19 cellular contexts compared by ENCODE assay signal in the genomic region with DNA sequence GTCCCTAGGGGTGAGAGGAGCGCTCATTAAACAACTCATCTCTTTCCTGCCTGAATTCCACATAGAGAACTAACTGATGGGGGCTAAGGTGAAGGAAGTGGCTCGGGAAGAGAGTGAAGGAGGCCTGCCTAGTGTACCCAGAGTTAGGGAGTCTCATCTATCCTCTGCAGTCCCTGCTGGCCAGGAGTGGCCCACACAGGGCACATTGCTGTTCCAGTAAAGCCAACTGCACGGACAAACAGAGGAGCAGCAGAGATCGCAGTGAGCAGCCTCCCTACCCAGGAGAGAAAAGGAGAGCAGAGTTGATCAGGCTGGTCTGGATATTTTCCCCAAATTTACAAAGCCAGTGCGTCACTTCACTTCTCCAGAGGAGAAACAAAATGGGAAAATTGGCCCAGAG. TPM values are rescaled to one million over a fixed set of nuclear protein-coding genes. Genes with fewer than 3 reads are reported as not detected.
DNase-seq lines count a peak whose midpoint lies in the region; ATAC-seq, FAIRE-seq and TF ChIP-seq lines count a peak whose summit lies in the region.
"Had no signal": no experiment of that assay in that cellular context is flagged by ENCODE, and none has a peak within 500 bp of the region (broad histone marks: within the 10 kb centered on the region; RNA-seq: fewer than 3 reads in every experiment).

No MANE protein-coding gene starts in this region.

- H4K20me1 ChIP-seq in HCT116 (ENCODE audit: insufficient read depth) (no peaks in the 10 kb centered on the region), HepG2 (ENCODE audit: insufficient read depth, low read length) (no peaks in the 10 kb centered on the region), smooth muscle cell (ENCODE audit: low read depth) (no peaks in the 10 kb centered on the region)

- TF ChIP-seq EP300 in HepG2 (IDR thresholded peaks at IDR 0.05; ENCODE audit: low read depth in 2 of 2, low read length in 2 of 2) (no peak), HepG2 (CRISPR knock-in tag; IDR thresholded peaks at IDR 0.05; ENCODE audit: borderline replicate concordance) (no peak)

- CTCF ChIA-PET in HCT116 (lab: Charles Lee) (no interaction called here), HepG2 (lab: Yijun Ruan, JAX; ENCODE audit: low intra/inter-chr PET ratio, low total read pairs) (no interaction called here)

- no peak for TF ChIP-seq RAD21 in HCT116 (IDR thresholded peaks at IDR 0.05; ENCODE audit: low read depth)
- TF ChIP-seq RAD21 in HepG2 (CRISPR knock-in tag; IDR thresholded peaks at IDR 0.05): no peak

- H2AFZ ChIP-seq in HCT116 (ENCODE audit: low read depth, low read length, poor library complexity, severe bottlenecking): no peak overlapping the region
- H2AFZ ChIP-seq in HepG2 (ENCODE audit: low read length): peak overlapping the region; percentile 32
- peak overlapping the region; percentile 46 for H2AFZ ChIP-seq in smooth muscle cell (ENCODE audit: low read depth)

- H3K4me1 Mint-ChIP-seq in activated CD4-positive, alpha-beta T cell treated with anti-CD3 and anti-CD28 coated beads, Interleukin-2, amount 10 ng/mL, durations not matched to agents 24 days and 14 days: no peaks in the 10 kb centered on the region
- H3K4me1 Mint-ChIP-seq: CD4-positive, alpha-beta memory T cell had no signal

- intact Hi-C loops in HCT116 (cut with micrococcal nuclease) (loop anchor here (10.0 kb wide), 1 partner anchor 462 kb away; no protein-coding TSS in a partner anchor), HepG2 (cut with micrococcal nuclease; ENCODE audit: unreplicated experiment) (no loop called here)
- intact Hi-C loops in activated CD4-positive, alpha-beta T cell treated with anti-CD3 and anti-CD28 coated beads, Interleukin-2, amount 10 ng/mL, durations not matched to agents 24 days and 14 days (cut with micrococcal nuclease): loop anchor here (5.0 kb wide), 1 partner anchor 375 kb away; no protein-coding TSS in a partner anchor

- FAIRE-seq in bronchial epithelial cell (lab: Jason Lieb, UNC): peak; percentile 13
- no peak for FAIRE-seq in HepG2 (lab: Jason Lieb, UNC)
- FAIRE-seq: D721Med had no signal

- H3K4me1 ChIP-seq in HCT116 (ENCODE audit: control insufficient read depth in 1 of 2, insufficient read depth in 2 of 2, low read length in 2 of 2) (no peaks in the 10 kb centered on the region), HepG2 (ENCODE audit: insufficient read depth, low read length) (peaks cover 17% of the 10 kb centered on the region), smooth muscle cell (ENCODE audit: low read depth) (no peaks in the 10 kb centered on the region)
- H3K4me1 ChIP-seq: BE2C, HAP-1, Peyer's patch had no signal

- H3K79me2 ChIP-seq in HCT116 (ENCODE audit: insufficient read depth, low read length) (no peaks in the 10 kb centered on the region), HepG2 (ENCODE audit: insufficient read depth, low read length) (no peaks in the 10 kb centered on the region), smooth muscle cell (ENCODE audit: low read depth) (no peaks in the 10 kb centered on the region)

- H3K9me3 ChIP-seq in HCT116 (ENCODE audit: control insufficient read depth in 1 of 2, insufficient read depth in 1 of 2, low read depth in 1 of 2, low read length in 2 of 2): no peaks in the 10 kb centered on the region
- H3K9me3 ChIP-seq in HepG2 (ENCODE audit: low read length): peaks cover 7% of the 10 kb centered on the region
- H3K9me3 ChIP-seq in smooth muscle cell (replicated peaks; ENCODE audit: low read depth): no peaks in the 10 kb centered on the region
- H3K9me3 ChIP-seq: BE2C, HAP-1, Peyer's patch had no signal

- TF ChIP-seq CTCF in HCT116 (IDR thresholded peaks at IDR 0.05 in 2 of 3, conservative IDR thresholded peaks at IDR 0.05 in 1 of 3; ENCODE audit: borderline replicate concordance in 1 of 3, insufficient read depth in 1 of 3, low read depth in 2 of 3, low read length in 2 of 3) (no peak), bronchial epithelial cell (IDR thresholded peaks at IDR 0.05; ENCODE audit: insufficient read depth, low read length, severe bottlenecking) (no peak), HepG2 (CRISPR knock-in tag; IDR thresholded peaks at IDR 0.05) (no peak), smooth muscle cell (IDR thresholded peaks at IDR 0.05; ENCODE audit: borderline replicate concordance, insufficient read depth, poor library complexity, severe bottlenecking) (no peak)

- H3K27ac Mint-ChIP-seq in activated CD4-positive, alpha-beta T cell treated with anti-CD3 and anti-CD28 coated beads, Interleukin-2, amount 10 ng/mL, durations not matched to agents 24 days and 14 days: no peak overlapping the region
- H3K27ac Mint-ChIP-seq: CD4-positive, alpha-beta memory T cell had no signal

- H3K9ac ChIP-seq in HCT116 (ENCODE audit: low read length): no peak overlapping the region
- no peak overlapping the region for H3K9ac ChIP-seq in HepG2 (ENCODE audit: insufficient read depth, low read depth, low read length)
- no peak overlapping the region for H3K9ac ChIP-seq in smooth muscle cell (ENCODE audit: low read depth)

- H3K4me3 ChIP-seq in HCT116 (replicated peaks in 1 of 2; ENCODE audit: low read depth in 1 of 2, low read length in 2 of 2) (no peak overlapping the region), bronchial epithelial cell (ENCODE audit: low read depth, low read length) (no peak overlapping the region), HepG2 (replicated peaks in 1 of 3; ENCODE audit: insufficient read depth in 1 of 3, low read depth in 2 of 3, low read length in 3 of 3) (no peak overlapping the region), smooth muscle cell (no peak overlapping the region)
- H3K4me3 ChIP-seq: HAP-1, Peyer's patch had no signal

- H3F3A ChIP-seq in smooth muscle cell (ENCODE audit: low read depth): no peaks in the 10 kb centered on the region

- RAD21 ChIA-PET in HCT116 (lab: Charles Lee; ENCODE audit: low non-redundant PET in 1 of 2, low total read pairs in 2 of 2, uncharacterized antibody in 2 of 2, unreplicated experiment in 2 of 2): no interaction called here

- WGBS in HepG2 (ENCODE audit: low lambda C conversion rate): 96% methylated on average over 5 of the region's 5 CpGs
- 72% methylated on average over 5 of the region's 5 CpGs for WGBS in smooth muscle cell (ENCODE audit: low lambda C conversion rate)

- no peak for DNase-seq in HCT116 (ENCODE audit: low read depth, low spot score)
- no peak for DNase-seq in bronchial epithelial cell (ENCODE audit: low read depth)
- DNase-seq in HepG2 (ENCODE audit: low spot score): no peak
- DNase-seq in smooth muscle cell (lab: John Stamatoyannopoulos, UW; ENCODE audit: unreplicated experiment): no peak
- DNase-seq in activated CD4-positive, alpha-beta T cell treated with anti-CD3 and anti-CD28 coated beads, Interleukin-2, amount 10 ng/mL, durations not matched to agents 24 days and 14 days: no peak
- DNase-seq: BE2C; CD4-positive, alpha-beta memory T cell; DND-41; Kasumi-1; NCI-H187 treated with DMSO at 0.1 percent for 48 hours; NCI-H2171; NCI-H446 treated with DMSO at 0.1 percent for 48 hours; NCI-H774; Peyer's patch; SHP77 treated with DMSO at 0.1 percent for 48 hours had no signal

- H3K36me3 ChIP-seq in HCT116 (ENCODE audit: control insufficient read depth in 1 of 2, insufficient read depth in 2 of 2, low read length in 2 of 2) (no peaks in the 10 kb centered on the region), bronchial epithelial cell (ENCODE audit: control insufficient read depth, insufficient read depth, low read length) (no peaks in the 10 kb centered on the region), HepG2 (replicated peaks in 1 of 2; ENCODE audit: control insufficient read depth in 1 of 2, insufficient read depth in 2 of 2, low read length in 2 of 2) (no peaks in the 10 kb centered on the region), smooth muscle cell (ENCODE audit: low read depth) (no peaks in the 10 kb centered on the region)
- H3K36me3 ChIP-seq: BE2C, HAP-1, Peyer's patch had no signal

- POLR2A ChIA-PET in HCT116 (lab: Charles Lee): no interaction called here
- POLR2A ChIA-PET in HepG2 (lab: Yijun Ruan, JAX): no interaction called here

- H3K9me3 Mint-ChIP-seq in activated CD4-positive, alpha-beta T cell treated with anti-CD3 and anti-CD28 coated beads, Interleukin-2, amount 10 ng/mL, durations not matched to agents 24 days and 14 days: no peaks in the 10 kb centered on the region

- H3K36me3 Mint-ChIP-seq in activated CD4-positive, alpha-beta T cell treated with anti-CD3 and anti-CD28 coated beads, Interleukin-2, amount 10 ng/mL, durations not matched to agents 24 days and 14 days (ENCODE audit: low read depth): no peaks in the 10 kb centered on the region
- H3K36me3 Mint-ChIP-seq: CD4-positive, alpha-beta memory T cell had no signal

- in situ Hi-C loops in HepG2 (cut with HindIII; ENCODE audit: extremely low pct_ligation_motif_present, low pct_unique_long_range_greater_than_20kb): no loop called here

- no peaks in the 10 kb centered on the region for H3K9me2 ChIP-seq in HCT116 (ENCODE audit: insufficient read depth)

- H3K4me2 ChIP-seq in HCT116 (ENCODE audit: low read length) (no peak overlapping the region), HepG2 (ENCODE audit: low read depth, low read length) (no peak overlapping the region), smooth muscle cell (peak overlapping the region; percentile 20)

- no peaks in the 10 kb centered on the region for H3K27me3 ChIP-seq in HCT116 (ENCODE audit: insufficient read depth, low read length)
- H3K27me3 ChIP-seq in bronchial epithelial cell (ENCODE audit: control insufficient read depth, insufficient read depth, low read length): no peaks in the 10 kb centered on the region
- no peaks in the 10 kb centered on the region for H3K27me3 ChIP-seq in HepG2 (ENCODE audit: control insufficient read depth in 1 of 2, insufficient read depth in 2 of 2, low read length in 2 of 2)
- H3K27me3 ChIP-seq in smooth muscle cell (ENCODE audit: low read depth): no peaks in the 10 kb centered on the region
- H3K27me3 ChIP-seq: BE2C, Peyer's patch had no signal

- H3K27me3 Mint-ChIP-seq in activated CD4-positive, alpha-beta T cell treated with anti-CD3 and anti-CD28 coated beads, Interleukin-2, amount 10 ng/mL, durations not matched to agents 24 days and 14 days: peaks cover 21% of the 10 kb centered on the region

- TF ChIP-seq POLR2A in HCT116 (IDR thresholded peaks at IDR 0.05; ENCODE audit: borderline replicate concordance, extremely low read depth, insufficient read depth, insufficient read length): no peak
- TF ChIP-seq POLR2A in HepG2 (IDR thresholded peaks at IDR 0.05; ENCODE audit: insufficient read depth in 1 of 2, low read depth in 2 of 2, low read length in 2 of 2): no peak

- ATAC-seq in HCT116 (peak; percentile 69), HepG2 (peak; percentile 85), GM19351 (IDR thresholded peaks at IDR 0.05; ENCODE audit: unreplicated experiment) (no peak), HG02678 (IDR thresholded peaks at IDR 0.05; ENCODE audit: unreplicated experiment) (no peak)

- BruUV-seq in HCT116 (replicated peaks; lab: Mats Ljungman, UMichigan): no TSS peak
- no TSS peak for BruUV-seq in HepG2 (replicated peaks; lab: Mats Ljungman, UMichigan)

- no peak overlapping the region for H3K4me3 Mint-ChIP-seq in activated CD4-positive, alpha-beta T cell treated with anti-CD3 and anti-CD28 coated beads, Interleukin-2, amount 10 ng/mL, durations not matched to agents 24 days and 14 days
- H3K4me3 Mint-ChIP-seq: CD4-positive, alpha-beta memory T cell had no signal

- H3K27ac ChIP-seq in HCT116 (ENCODE audit: low read depth, low read length): no peak overlapping the region
- no peak overlapping the region for H3K27ac ChIP-seq in HepG2 (ENCODE audit: extremely low read length, insufficient read depth, low read length)
- H3K27ac ChIP-seq in smooth muscle cell (ENCODE audit: low read depth): peak overlapping the region; percentile 27
- H3K27ac ChIP-seq: Peyer's patch had no signal

RNA-seq across cellular contexts. Expression of a gene that starts 16.9 kb away (rescaled TPM):
- total RNA-seq in HCT116 (2021; ENCODE audit: unreplicated experiment): 11.1 TPM
- 5.3 and 6.3 TPM in 2 replicates for polyA plus RNA-seq in HCT116 (2012)
- total RNA-seq in bronchial epithelial cell: 53.8 and 83.2 TPM in 2 replicates
- 1,029 and 1,847 TPM in 2 replicates for total RNA-seq in HepG2 (2016; rRNA removed; fragmentation: Illumina TruSeq; extraction: Trizol)
- 126 and 147 TPM in 2 replicates for total RNA-seq in HepG2 (2016; cell fraction: cytosol; rRNA removed; fragmentation: Illumina TruSeq; extraction: Trizol; ENCODE audit: low read depth)
- total RNA-seq in HepG2 (2016; cell fraction: insoluble cytoplasmic fraction; rRNA removed; fragmentation: Illumina TruSeq; extraction: Trizol): 854 and 1,853 TPM in 2 replicates
- 296 and 350 TPM in 2 replicates for total RNA-seq in HepG2 (2016; cell fraction: membrane; rRNA removed; fragmentation: Illumina TruSeq; extraction: Trizol)
- total RNA-seq in HepG2 (2016; cell fraction: nucleus; rRNA removed; fragmentation: Illumina TruSeq; extraction: Trizol): 2,550 and 3,138 TPM in 2 replicates
- 6,471 and 8,294 TPM in 2 replicates for polyA plus RNA-seq in HepG2 (2011; rRNA removed)
- polyA plus RNA-seq in HepG2 (2011; cell fraction: cytosol; rRNA removed): 5,228 and 6,020 TPM in 2 replicates
- 7,071 and 7,329 TPM in 2 replicates for polyA plus RNA-seq in HepG2 (2011; cell fraction: nucleus; rRNA removed)
- 6,919 and 7,291 TPM in 2 replicates for polyA plus RNA-seq in HepG2 (2012)
- 105 and 116 TPM in 2 replicates for polyA plus RNA-seq in HepG2 (2016; cell fraction: cytosol; fragmentation: Illumina TruSeq; extraction: Trizol; ENCODE audit: low read depth)
- 930 and 1,012 TPM in 2 replicates for polyA plus RNA-seq in HepG2 (2016; cell fraction: insoluble cytoplasmic fraction; fragmentation: Illumina TruSeq; extraction: Trizol; ENCODE audit: low read depth)
- 206 and 247 TPM in 2 replicates for polyA plus RNA-seq in HepG2 (2016; cell fraction: membrane; fragmentation: Illumina TruSeq; extraction: Trizol; ENCODE audit: low read depth)
- polyA plus RNA-seq in HepG2 (2016; cell fraction: nucleus; fragmentation: Illumina TruSeq; extraction: Trizol; ENCODE audit: insufficient read depth, low read depth): 3,833 and 4,011 TPM in 2 replicates
- polyA minus RNA-seq in HepG2 (2011; rRNA and poly(A)+ RNA removed; ENCODE audit: low replicate concordance): 4.7 and 8,343 TPM in 2 replicates
- 6,416 and 9,415 TPM in 2 replicates for polyA minus RNA-seq in HepG2 (2011; cell fraction: cytosol; rRNA and poly(A)+ RNA removed)
- polyA minus RNA-seq in HepG2 (2011; cell fraction: nucleus; rRNA and poly(A)+ RNA removed): 5,814 and 6,553 TPM in 2 replicates
- total RNA-seq in smooth muscle cell: 21,173 and 21,295 TPM in 2 replicates
- 8,934 and 10,917 TPM in 2 replicates for polyA plus RNA-seq in smooth muscle cell
- 1.0 and 1.6 TPM in 2 replicates for total RNA-seq in activated CD4-positive, alpha-beta T cell treated with anti-CD3 and anti-CD28 coated beads, Interleukin-2, amount 10 ng/mL, durations not matched to agents 24 days and 14 days
- total RNA-seq: CD4-positive, alpha-beta memory T cell had no signal

Comparison
In these comparisons a context has a peak if more than half of its experiments do, and no peak if none do; other contexts are left out.
1. ATAC-seq: peak in HCT116 (single experiment) and HepG2 (single experiment); none in GM19351 (single experiment) and HG02678 (single experiment).